Comparison of ENCODE assay signal across 10 cellular contexts in genomic region chr1:37922767-37923550, GRCh38. TPM values are rescaled to one million over a fixed set of nuclear protein-coding genes. Genes with fewer than 3 reads are reported as not detected.
A peak's percentile ranks its signal among the peaks of the same experiment; 100 is the strongest.
DNase-seq lines count a peak whose midpoint lies in the region; ATAC-seq and TF ChIP-seq lines count a peak whose summit lies in the region.
"Had no signal": no experiment of that assay in that cellular context is flagged by ENCODE, and none has a peak within 500 bp of the region (broad histone marks: within the 10 kb centered on the region; RNA-seq: fewer than 3 reads in every experiment).

No MANE protein-coding gene starts in this region.

- H3K4me3 ChIP-seq in GM12865 (ENCODE audit: low read depth, low read length): no peak overlapping the region
- H3K4me3 ChIP-seq in NB4 (ENCODE audit: low read depth, low read length): peak overlapping the region; percentile 52
- no peak overlapping the region for H3K4me3 ChIP-seq in esophagus squamous epithelium
- H3K4me3 ChIP-seq: body of pancreas had no signal

- no peaks in the 10 kb centered on the region for H3K27me3 ChIP-seq in esophagus squamous epithelium
- H3K27me3 ChIP-seq: body of pancreas had no signal

- no peaks in the 10 kb centered on the region for H3K9me3 ChIP-seq in esophagus squamous epithelium
- H3K9me3 ChIP-seq: body of pancreas had no signal

- ATAC-seq in GM21529 (IDR thresholded peaks at IDR 0.05; ENCODE audit: unreplicated experiment) (peak; percentile 64), omental fat pad (ENCODE audit: low FRiP score) (no peak)
- ATAC-seq: body of pancreas, PC-3 had no signal

- peaks cover 0 to 12% (median 0%) of the 10 kb centered on the region in 3 donors for H3K36me3 ChIP-seq in esophagus squamous epithelium

- intact Hi-C loops in esophagus squamous epithelium (cut with DNase I): no loop called here

- DNase-seq in GM12865 (ENCODE audit: low read depth): peak; percentile 81
- peak; percentile 98 for DNase-seq in NB4 (ENCODE audit: low read depth)
- peak; percentile 47 for DNase-seq in globus pallidus (ENCODE audit: low spot score)
- no peak for DNase-seq in esophagus squamous epithelium (lab: John Stamatoyannopoulos, UW)
- DNase-seq in NCI-H524 treated with DMSO at 0.1 percent for 48 hours (lab: John Stamatoyannopoulos, UW): no peak
- DNase-seq in GM19238 (ENCODE audit: insufficient read length, low spot score): no peak
- DNase-seq in omental fat pad (ENCODE audit: low spot score): no peak
- DNase-seq: PC-3 had no signal

- peaks cover 4 to 29% (median 9%) of the 10 kb centered on the region in 3 donors for H3K4me1 ChIP-seq in esophagus squamous epithelium
- H3K4me1 ChIP-seq: body of pancreas had no signal

- TF ChIP-seq CTCF in GM12865 (IDR thresholded peaks at IDR 0.05; ENCODE audit: insufficient read depth, low read depth, low read length, missing control alignments) (no peak), NB4 (IDR thresholded peaks at IDR 0.05; ENCODE audit: low read depth, low read length) (no peak), esophagus squamous epithelium (IDR thresholded peaks at IDR 0.05) (no peak), omental fat pad (IDR thresholded peaks at IDR 0.05) (no peak)

- H3K27ac ChIP-seq in esophagus squamous epithelium: no peak overlapping the region
- H3K27ac ChIP-seq: body of pancreas had no signal

- 65 to 74% methylated on average over 3 to 4 of the region's 4 CpGs for WGBS in esophagus squamous epithelium, 2 donors

- TF ChIP-seq POLR2A in NB4 (IDR thresholded peaks at IDR 0.05; ENCODE audit: extremely low read depth, insufficient read length): no peak
- no peak for TF ChIP-seq POLR2A in esophagus squamous epithelium (IDR thresholded peaks at IDR 0.05)

RNA-seq across cellular contexts. Expression of gene INPP5B, which starts 23.9 kb away (rescaled TPM):
- total RNA-seq in esophagus squamous epithelium: 10 to 100 TPM in 3 of 4 donors, 1 to 10 TPM in 1; 6.2 to 20.4 (median 13.7) TPM
- 10 to 100 TPM; 16.2 to 45.6 (median 27.0) TPM for total RNA-seq in omental fat pad

Comparison
In these comparisons a context has a peak if more than half of its experiments do, and no peak if none do; other contexts are left out.
1. DNase-seq: peak in GM12865 (single experiment), NB4 (single experiment) and globus pallidus (single experiment); none in esophagus squamous epithelium (single experiment), NCI-H524 treated with DMSO at 0.1 percent for 48 hours (single experiment), GM19238 (single experiment) and omental fat pad (single experiment).